Comparison of ENCODE assay signal across 18 cellular contexts in the genomic region with DNA sequence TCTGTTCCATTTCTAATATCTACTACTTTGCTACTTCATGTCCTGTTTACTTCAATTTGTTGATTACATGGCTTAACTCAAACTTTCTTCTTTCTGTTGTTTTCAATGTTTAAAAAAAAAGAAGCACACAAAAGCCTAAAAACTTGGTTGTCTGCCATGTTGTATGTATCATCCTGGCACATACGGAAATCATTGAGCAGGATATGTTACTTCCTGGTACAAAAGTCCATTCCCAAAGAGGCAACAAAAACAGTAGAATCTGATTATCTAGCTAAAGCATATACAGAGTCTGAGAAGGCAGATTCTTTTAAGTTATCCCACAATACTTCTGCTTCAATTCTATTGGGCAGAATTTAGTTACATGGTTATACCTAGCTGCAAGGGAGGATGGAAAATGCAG.
"Had no signal": no experiment of that assay in that cellular context is flagged by ENCODE, and none has a peak within 500 bp of the region (broad histone marks: within the 10 kb centered on the region; RNA-seq: fewer than 3 reads in every experiment).

No MANE protein-coding gene starts in this region.

- H3K4me3 ChIP-seq: ascending aorta, colonic mucosa, gastrocnemius medialis, heart right ventricle, SK-N-MC, smooth muscle cell, tibial artery had no signal

- H3K27ac ChIP-seq: ascending aorta, colonic mucosa, gastrocnemius medialis, heart right ventricle, parathyroid adenoma, SK-N-MC, tibial artery, WERI-Rb-1 had no signal

- H3K9me3 Mint-ChIP-seq: activated CD8-positive, alpha-beta T cell treated with anti-CD3 and anti-CD28 coated beads for 36 hours; stimulated activated effector memory CD8-positive, alpha-beta T cell treated with anti-CD3 and anti-CD28 coated beads, Interleukin-12 subunit alpha, Interleukin-12 subunit beta, amount 100 ng/mL, for 72 hours; T-cell had no signal

- H3K4me3 Mint-ChIP-seq: activated CD8-positive, alpha-beta T cell treated with anti-CD3 and anti-CD28 coated beads for 36 hours; stimulated activated effector memory CD8-positive, alpha-beta T cell treated with anti-CD3 and anti-CD28 coated beads, Interleukin-12 subunit alpha, Interleukin-12 subunit beta, amount 100 ng/mL, for 72 hours; T-cell had no signal

- H3K9me3 ChIP-seq: ascending aorta, colonic mucosa, gastrocnemius medialis, heart right ventricle, tibial artery had no signal

- H3K36me3 ChIP-seq: ascending aorta, colonic mucosa, gastrocnemius medialis, heart right ventricle, tibial artery, WERI-Rb-1 had no signal

- DNase-seq: activated CD4-positive, alpha-beta T cell treated with anti-CD3 and anti-CD28 coated beads for 4 hours; activated CD8-positive, alpha-beta memory T cell treated with anti-CD3 and anti-CD28 coated beads, Interleukin-2, amount 50 U/mL, for 4 hours; activated CD8-positive, alpha-beta T cell treated with anti-CD3 and anti-CD28 coated beads for 36 hours; colonic mucosa; effector CD8-positive, alpha-beta T cell; gastrocnemius medialis; heart right ventricle; kidney; left ventricle myocardium superior; T-cell; T1000; tibial artery; WERI-Rb-1 had no signal

- H3K4me1 ChIP-seq: colonic mucosa, parathyroid adenoma had no signal

- H3K4me1 Mint-ChIP-seq: stimulated activated effector memory CD8-positive, alpha-beta T cell treated with anti-CD3 and anti-CD28 coated beads, Interleukin-12 subunit alpha, Interleukin-12 subunit beta, amount 100 ng/mL, for 72 hours; T-cell had no signal

- H3K36me3 Mint-ChIP-seq: stimulated activated effector memory CD8-positive, alpha-beta T cell treated with anti-CD3 and anti-CD28 coated beads, Interleukin-12 subunit alpha, Interleukin-12 subunit beta, amount 100 ng/mL, for 72 hours; T-cell had no signal

- ATAC-seq: activated CD8-positive, alpha-beta T cell treated with anti-CD3 and anti-CD28 coated beads for 36 hours; gastrocnemius medialis; heart right ventricle; left ventricle myocardium superior; stimulated activated effector memory CD8-positive, alpha-beta T cell treated with anti-CD3 and anti-CD28 coated beads, Interleukin-12 subunit alpha, Interleukin-12 subunit beta, amount 100 ng/mL, for 72 hours; T-cell had no signal
